In the genomic region with DNA sequence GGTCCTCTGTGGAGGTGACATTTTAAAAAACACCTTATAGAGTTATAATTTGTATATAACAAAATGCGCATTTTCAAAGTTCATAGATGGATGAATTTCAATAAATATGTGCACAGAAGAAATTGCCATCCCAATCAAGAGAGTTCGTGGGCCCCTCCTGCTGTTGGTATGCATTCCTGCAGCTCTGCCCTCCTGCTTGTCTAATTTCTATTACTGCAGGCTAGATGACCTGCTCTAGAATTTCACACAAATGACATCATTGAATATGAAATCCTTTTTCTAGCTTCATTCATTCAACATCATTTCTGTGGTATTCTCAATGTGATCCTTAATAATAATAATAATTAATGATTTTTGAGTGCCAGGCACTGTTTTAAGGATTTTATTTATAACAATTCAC, we compare ENCODE assay signal across 12 cellular contexts.
DNase-seq lines count a peak whose midpoint lies in the region; TF ChIP-seq lines count a peak whose summit lies in the region.
"Had no signal": no experiment of that assay in that cellular context is flagged by ENCODE, and none has a peak within 500 bp of the region (broad histone marks: within the 10 kb centered on the region; RNA-seq: fewer than 3 reads in every experiment).

No MANE protein-coding gene starts in this region.

- no peak overlapping the region for H3K4me3 ChIP-seq in NB4 (ENCODE audit: low read depth, low read length)

- TF ChIP-seq POLR2A in NB4 (IDR thresholded peaks at IDR 0.05; ENCODE audit: extremely low read depth, insufficient read length): no peak

- CTCF ChIA-PET in RWPE1 (lab: Yijun Ruan, JAX): no interaction called here

- POLR2A ChIA-PET in RWPE1 (lab: Yijun Ruan, JAX; ENCODE audit: low non-redundant PET): no interaction called here

- TF ChIP-seq CTCF in C4-2B (conservative IDR thresholded peaks at IDR 0.05): peak; percentile 26
- TF ChIP-seq CTCF in NB4 (IDR thresholded peaks at IDR 0.05; ENCODE audit: low read depth, low read length): peak; percentile 2
- TF ChIP-seq CTCF in RWPE1 (conservative IDR thresholded peaks at IDR 0.05; ENCODE audit: low read depth): no peak

- DNase-seq in NB4 (ENCODE audit: low read depth) (no peak), astrocyte of the hippocampus (ENCODE audit: low read depth, low spot score) (peak; percentile 22), kidney tubule cell (ENCODE audit: low spot score) (peak; percentile 6), RWPE1 (ENCODE audit: low spot score) (no peak), NCI-H146 treated with DMSO at 0.1 percent for 48 hours (lab: John Stamatoyannopoulos, UW; ENCODE audit: unreplicated experiment) (no peak), cortex of kidney (lab: John Stamatoyannopoulos, UW) (no peak), HUDEP-2 (lab: John Stamatoyannopoulos, UW; ENCODE audit: unreplicated experiment in 76 of 76) (no peak)
- DNase-seq: activated B cell treated with CpG ODN at 0.5 μM for 24 hours; activated naive CD4-positive, alpha-beta T cell treated with anti-CD3 and anti-CD28 coated beads, Interleukin-2, amount 10 ng/mL, durations not matched to agents 7 days and 5 days; C1 segment of cervical spinal cord; head of caudate nucleus had no signal

- H3K27ac ChIP-seq in C4-2B (no peak overlapping the region), RWPE1 (no peak overlapping the region)

Comparison
In these comparisons a context has a peak if more than half of its experiments do, and no peak if none do; other contexts are left out.
1. DNase-seq: peak in astrocyte of the hippocampus (single experiment) and kidney tubule cell (single experiment); none in NB4 (single experiment), RWPE1 (single experiment), NCI-H146 treated with DMSO at 0.1 percent for 48 hours (single experiment), cortex of kidney (single experiment) and HUDEP-2 (0 of 76).